ENCODE assay signal across 25 cellular contexts in genomic region chr17:76924345-76925332, GRCh38. TPM values are rescaled to one million over a fixed set of nuclear protein-coding genes. Genes with fewer than 3 reads are reported as not detected.
DNase-seq lines count a peak whose midpoint lies in the region; ATAC-seq, FAIRE-seq and TF ChIP-seq lines count a peak whose summit lies in the region.
"Had no signal": no experiment of that assay in that cellular context is flagged by ENCODE, and none has a peak within 500 bp of the region (broad histone marks: within the 10 kb centered on the region; RNA-seq: fewer than 3 reads in every experiment).

No MANE protein-coding gene starts in this region.

- H4K91ac ChIP-seq in neuronal stem cell (ENCODE audit: low read depth, low read length, poor library complexity): no peak overlapping the region

- no peak overlapping the region for H2BK120ac ChIP-seq in neuronal stem cell (ENCODE audit: low read depth, low read length)

- H3K14ac ChIP-seq in neuronal stem cell (ENCODE audit: low read length): no peak overlapping the region

- peak overlapping the region; percentile 31 for H3K23ac ChIP-seq in neuronal stem cell (ENCODE audit: low read depth, low read length, poor library complexity)

- no peaks in the 10 kb centered on the region for H3K36me3 Mint-ChIP-seq in activated CD4-positive, alpha-beta T cell treated with anti-CD3 and anti-CD28 coated beads for 36 hours (ENCODE audit: low read depth)
- H3K36me3 Mint-ChIP-seq: CD14-positive monocyte had no signal

- no peaks in the 10 kb centered on the region for H3K79me1 ChIP-seq in neuronal stem cell (ENCODE audit: low read depth, low read length)

- POLR2A ChIA-PET in activated CD4-positive, alpha-beta T cell treated with anti-CD3 and anti-CD28 coated beads for 36 hours (lab: Charles Lee): interaction anchor here (0.6 kb wide), 1 partner anchor 1060 kb away, joined by 5 read pairs; no protein-coding TSS in a partner anchor

- H3K9ac ChIP-seq in neuronal stem cell (ENCODE audit: low read depth, low read length, poor library complexity): no peak overlapping the region
- H3K9ac ChIP-seq: parathyroid adenoma had no signal

- H3K4me3 ChIP-seq in neuronal stem cell (ENCODE audit: low read length in 2 of 2) (no peak overlapping the region), BE2C (ENCODE audit: low read depth, low read length) (no peak overlapping the region)
- H3K4me3 ChIP-seq: body of pancreas, lower lobe of right lung, mucosa of descending colon, thyroid gland had no signal

- no peaks in the 10 kb centered on the region for H3K27me3 ChIP-seq in neuronal stem cell (ENCODE audit: control insufficient read depth in 3 of 3, insufficient read depth in 3 of 3, low read depth in 1 of 3, low read length in 3 of 3)
- H3K27me3 ChIP-seq in BE2C: no peaks in the 10 kb centered on the region
- H3K27me3 ChIP-seq: thyroid gland had no signal

- H2BK15ac ChIP-seq in neuronal stem cell (ENCODE audit: low read length): peak overlapping the region; percentile 55

- no peaks in the 10 kb centered on the region for H3K9me3 Mint-ChIP-seq in activated CD4-positive, alpha-beta T cell treated with anti-CD3 and anti-CD28 coated beads for 36 hours (ENCODE audit: low read depth)
- H3K9me3 Mint-ChIP-seq: nephron; stimulated activated naive CD8-positive, alpha-beta T cell treated with anti-CD3 and anti-CD28 coated beads, Interleukin-15, Interleukin-2, amounts not matched to agents 100 ng/mL and 50 ng/mL, for 24 hours had no signal

- H2AFZ ChIP-seq in neuronal stem cell (ENCODE audit: low read length): no peak overlapping the region

- intact Hi-C loops in activated CD4-positive, alpha-beta T cell treated with anti-CD3 and anti-CD28 coated beads for 36 hours (cut with DNase I, micrococcal nuclease): no loop called here

- peak; percentile 31 for DNase-seq in activated CD4-positive, alpha-beta T cell treated with anti-CD3 and anti-CD28 coated beads for 36 hours
- DNase-seq in activated CD4-positive, alpha-beta T cell treated with anti-CD3 and anti-CD28 coated beads for 1 hour: no peak
- no peak for DNase-seq in HTR-8/SVneo (ENCODE audit: insufficient read length, low spot score)
- no peak for DNase-seq in neuronal stem cell (ENCODE audit: low spot score)
- DNase-seq in BE2C: no peak
- DNase-seq: activated CD4-positive, alpha-beta T cell treated with anti-CD3 and anti-CD28 coated beads, Interleukin-2, amount 50 U/mL, for 48 hours; activated gamma-delta T cell; activated T-cell treated with anti-CD3 and anti-CD28 coated beads for 4 hours; body of pancreas; DMS79 treated with DMSO at 0.1 percent for 48 hours; H7; lower lobe of right lung; mucosa of descending colon; NCI-H1092 treated with DMSO at 0.1 percent for 48 hours; NCI-H2029 treated with DMSO at 0.1 percent for 48 hours; T-helper 9 cell; thyroid gland had no signal

- no peak overlapping the region for H3K27ac ChIP-seq in neuronal stem cell (replicated peaks; ENCODE audit: low read length)
- H3K27ac ChIP-seq: body of pancreas, lower lobe of right lung, thyroid gland had no signal

- no peaks in the 10 kb centered on the region for H3K27me3 Mint-ChIP-seq in activated CD4-positive, alpha-beta T cell treated with anti-CD3 and anti-CD28 coated beads for 36 hours

- H3K4me1 Mint-ChIP-seq in activated CD4-positive, alpha-beta T cell treated with anti-CD3 and anti-CD28 coated beads for 36 hours: no peaks in the 10 kb centered on the region
- H3K4me1 Mint-ChIP-seq: CD14-positive monocyte, nephron had no signal

- peak overlapping the region; percentile 41 for H2AK5ac ChIP-seq in neuronal stem cell (ENCODE audit: low read depth, low read length)

- H2BK12ac ChIP-seq in neuronal stem cell (ENCODE audit: low read length): no peak overlapping the region

- H3K27ac Mint-ChIP-seq in activated CD4-positive, alpha-beta T cell treated with anti-CD3 and anti-CD28 coated beads for 36 hours: no peak overlapping the region
- H3K27ac Mint-ChIP-seq: CD14-positive monocyte; nephron; stimulated activated naive CD8-positive, alpha-beta T cell treated with anti-CD3 and anti-CD28 coated beads, Interleukin-15, Interleukin-2, amounts not matched to agents 100 ng/mL and 50 ng/mL, for 24 hours had no signal

- ATAC-seq in activated CD4-positive, alpha-beta T cell treated with anti-CD3 and anti-CD28 coated beads for 36 hours: peak; percentile 23
- ATAC-seq in SK-N-SH treated with all-trans-retinoic acid at 6 μM for 48 hours (peak; percentile 32; the same call in 2 of the 3 replicates), GM18907 (IDR thresholded peaks at IDR 0.05; ENCODE audit: unreplicated experiment) (no peak), GM21723 (IDR thresholded peaks at IDR 0.05; ENCODE audit: unreplicated experiment) (no peak)
- ATAC-seq: body of pancreas, lower lobe of right lung, mucosa of descending colon, sciatic nerve had no signal

- peaks cover 0 to 35% of the 10 kb centered on the region in 2 donors for H3K36me3 ChIP-seq in neuronal stem cell (replicated peaks in 1 of 2; ENCODE audit: control insufficient read depth in 2 of 2, insufficient read depth in 2 of 2, low read length in 2 of 2)
- H3K36me3 ChIP-seq in BE2C: peaks cover 6% of the 10 kb centered on the region
- H3K36me3 ChIP-seq: lower lobe of right lung, thyroid gland had no signal

- H2BK5ac ChIP-seq in neuronal stem cell (ENCODE audit: low read length): no peak overlapping the region

- no peak overlapping the region for H3K4me2 ChIP-seq in neuronal stem cell (ENCODE audit: insufficient read depth, low read length, poor library complexity, severe bottlenecking)

- CTCF ChIA-PET in activated CD4-positive, alpha-beta T cell treated with anti-CD3 and anti-CD28 coated beads for 36 hours (lab: Charles Lee): interaction anchor here (0.6 to 0.8 kb wide), 2 partner anchors 245 to 585 kb away, joined by 3 to 4 read pairs; no protein-coding TSS in a partner anchor

- H3K4me3 Mint-ChIP-seq in activated CD4-positive, alpha-beta T cell treated with anti-CD3 and anti-CD28 coated beads for 36 hours: no peak overlapping the region
- H3K4me3 Mint-ChIP-seq: CD14-positive monocyte; nephron; stimulated activated naive CD8-positive, alpha-beta T cell treated with anti-CD3 and anti-CD28 coated beads, Interleukin-15, Interleukin-2, amounts not matched to agents 100 ng/mL and 50 ng/mL, for 24 hours had no signal

- peak overlapping the region; percentile 89 for H3K18ac ChIP-seq in neuronal stem cell (ENCODE audit: low read length)

- H3K4me1 ChIP-seq in neuronal stem cell (ENCODE audit: control insufficient read depth in 2 of 2, insufficient read depth in 1 of 2, low read depth in 1 of 2, low read length in 2 of 2) (peaks cover 0 to 14% of the 10 kb centered on the region in 2 donors), BE2C (peaks cover 39% of the 10 kb centered on the region)
- H3K4me1 ChIP-seq: body of pancreas, lower lobe of right lung, thyroid gland had no signal

- no peak overlapping the region for H3K4ac ChIP-seq in neuronal stem cell (ENCODE audit: low read length)

- H3K9me3 ChIP-seq in neuronal stem cell (replicated peaks in 1 of 2; ENCODE audit: control insufficient read depth in 2 of 2, insufficient read depth in 1 of 2, low read depth in 1 of 2, low read length in 2 of 2): no peaks in the 10 kb centered on the region
- H3K9me3 ChIP-seq in BE2C: no peaks in the 10 kb centered on the region
- H3K9me3 ChIP-seq: body of pancreas, lower lobe of right lung, mucosa of descending colon, thyroid gland had no signal

- WGBS in neuronal stem cell (ENCODE audit: extremely low coverage in 2 of 2, insufficient read length in 2 of 2, insufficient replicate concordance in 1 of 2), 2 donors: no CpG with 5 or more reads among the region's 32 CpGs

- H4K8ac ChIP-seq in neuronal stem cell (ENCODE audit: low read depth, low read length): peak overlapping the region; percentile 1

- TF ChIP-seq CTCF in BE2C (IDR thresholded peaks at IDR 0.05; ENCODE audit: low read depth, low read length): no peak

- FAIRE-seq in HTR-8/SVneo (lab: Jason Lieb, UNC): peak; percentile 51

TF ChIP-seq in SK-N-SH treated with all-trans-retinoic acid at 6 μM for 48 hours, 23 proteins besides CTCF, POLR2A, EP300 and RAD21:
- TF ChIP-seq ZC3H10 (CRISPR knock-in tag; IDR thresholded peaks at IDR 0.05) (no peak), ARNTL (CRISPR knock-in tag; IDR thresholded peaks at IDR 0.05; ENCODE audit: borderline replicate concordance, low read depth) (no peak), CREB5 (CRISPR knock-in tag; IDR thresholded peaks at IDR 0.05; ENCODE audit: low read depth) (no peak), GLIS3 (CRISPR knock-in tag; IDR thresholded peaks at IDR 0.05) (no peak), ZFP30 (CRISPR knock-in tag; IDR thresholded peaks at IDR 0.05) (no peak)

RNA-seq across cellular contexts. Expression of gene MGAT5B, which starts 56.4 kb away (rescaled TPM):
- not detected for total RNA-seq in activated CD4-positive, alpha-beta T cell treated with anti-CD3 and anti-CD28 coated beads for 36 hours
- polyA plus RNA-seq in neuronal stem cell (2013, experiment 1 of 2): 5.6 TPM
- 5.4 TPM for polyA plus RNA-seq in neuronal stem cell (2013, experiment 2 of 2)
- polyA plus RNA-seq in BE2C (2012; ENCODE audit: insufficient read depth, insufficient read length, low read depth): 26.1 TPM
- polyA plus RNA-seq: CD14-positive monocyte had no signal

Comparison
In these comparisons a context has a peak if more than half of its experiments do, and no peak if none do; other contexts are left out.
1. ATAC-seq: peak in activated CD4-positive, alpha-beta T cell treated with anti-CD3 and anti-CD28 coated beads for 36 hours (single experiment) and SK-N-SH treated with all-trans-retinoic acid at 6 μM for 48 hours (single experiment); none in GM18907 (single experiment) and GM21723 (single experiment).